In the genomic region with DNA sequence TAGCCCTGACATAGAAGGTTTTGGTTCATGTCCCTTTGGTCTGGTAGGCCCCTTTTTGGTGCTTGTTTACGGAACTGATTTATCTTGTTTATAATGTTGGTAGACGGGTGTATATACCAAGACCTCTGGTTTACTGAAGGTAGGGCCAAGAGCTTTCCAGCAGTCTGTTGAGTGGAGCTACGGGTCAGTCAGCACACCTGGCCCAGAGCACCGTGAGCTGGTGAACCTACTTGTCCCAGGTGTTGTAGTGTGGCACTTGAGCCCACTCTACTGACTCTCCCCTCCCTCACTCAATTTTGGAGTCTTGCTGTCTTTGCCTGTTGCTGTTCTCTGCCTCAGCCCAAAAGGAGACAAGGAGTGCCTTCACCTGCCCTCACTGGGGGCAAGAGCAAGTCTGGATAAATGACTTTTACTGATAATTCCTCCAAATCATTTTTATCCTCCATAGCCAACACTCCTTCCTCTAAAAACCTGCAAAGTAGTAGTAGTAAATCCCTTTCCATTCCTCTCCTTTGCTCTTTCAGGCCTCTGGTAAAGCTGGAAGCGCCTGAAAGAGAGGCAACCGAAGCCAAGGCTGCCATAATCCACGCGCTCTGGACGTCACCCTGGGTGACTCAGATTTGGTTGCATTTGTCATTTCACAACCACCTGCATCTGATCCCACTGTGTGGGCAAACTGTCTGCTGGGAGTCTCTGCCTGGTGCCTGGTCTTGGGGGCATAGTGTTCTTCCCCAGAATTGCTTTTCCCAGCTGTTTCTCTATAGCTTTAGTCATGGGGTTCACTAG, we compare ENCODE assay signal across 8 cellular contexts. TPM values are rescaled to one million over a fixed set of nuclear protein-coding genes. Genes with fewer than 3 reads are reported as not detected.
DNase-seq lines count a peak whose midpoint lies in the region; ATAC-seq and TF ChIP-seq lines count a peak whose summit lies in the region.

No MANE protein-coding gene starts in this region.

- peak; percentile 28 for DNase-seq in NCI-H82 (lab: John Stamatoyannopoulos, UW)
- no peak for DNase-seq in NCI-H82 treated with DMSO at 0.1 percent for 48 hours (lab: John Stamatoyannopoulos, UW; ENCODE audit: unreplicated experiment)
- no peak for DNase-seq in T-helper 17 cell
- DNase-seq in fibroblast of villous mesenchyme (ENCODE audit: low read depth), result peak; percentile 72
- peak; percentile 67 for DNase-seq in stimulated activated CD8-positive, alpha-beta memory T cell treated with anti-CD3 and anti-CD28 coated beads, Interleukin-4, amount 100 ng/mL, for 48 hours
- no peak for DNase-seq in effector CD8-positive, alpha-beta T cell (lab: John Stamatoyannopoulos, UW)
- no peak for DNase-seq in NCI-H2081 (lab: John Stamatoyannopoulos, UW)
- DNase-seq in glomerular visceral epithelial cell (ENCODE audit: extremely low spot score), result no peak

- no peak overlapping the region for H3K4me3 Mint-ChIP-seq in T-helper 17 cell

- no peak for TF ChIP-seq CTCF in fibroblast of villous mesenchyme (IDR thresholded peaks at IDR 0.05; ENCODE audit: insufficient read depth, low read depth, low read length)

- H3K27ac Mint-ChIP-seq in T-helper 17 cell, result peak overlapping the region; percentile 63

- no peak for ATAC-seq in T-helper 17 cell

- no peaks in the 10 kb centered on the region for H3K9me3 ChIP-seq in T-helper 17 cell (ENCODE audit: control insufficient read depth, low read length, poor library complexity, severe bottlenecking)

- H3K27me3 Mint-ChIP-seq in T-helper 17 cell, result no peaks in the 10 kb centered on the region

- H3K4me1 Mint-ChIP-seq in T-helper 17 cell, result peaks cover 60% of the 10 kb centered on the region

- H3K4me3 ChIP-seq in fibroblast of villous mesenchyme (ENCODE audit: low read depth, low read length), result no peak overlapping the region

- H3K36me3 Mint-ChIP-seq in T-helper 17 cell (ENCODE audit: low read depth), result peaks cover 5% of the 10 kb centered on the region

RNA-seq across cellular contexts. Expression of a gene that starts 22.2 kb away (rescaled TPM):
- total RNA-seq in T-helper 17 cell (10 to 100 TPM; 34.7 to 48.1 TPM), fibroblast of villous mesenchyme (24.5 and 26.3 TPM in 2 replicates)

Comparison
In these comparisons a context has a peak if more than half of its experiments do, and no peak if none do; other contexts are left out.
1. DNase-seq: peak in NCI-H82 (single experiment), fibroblast of villous mesenchyme (single experiment) and stimulated activated CD8-positive, alpha-beta memory T cell treated with anti-CD3 and anti-CD28 coated beads, Interleukin-4, amount 100 ng/mL, for 48 hours (single experiment); none in NCI-H82 treated with DMSO at 0.1 percent for 48 hours (single experiment), T-helper 17 cell (0 of 3), effector CD8-positive, alpha-beta T cell (single experiment), NCI-H2081 (0 of 2) and glomerular visceral epithelial cell (single experiment).